8 cellular contexts compared by ENCODE assay signal in genomic region chr6:138428943-138429616, GRCh38. TPM values are rescaled to one million over a fixed set of nuclear protein-coding genes. Genes with fewer than 3 reads are reported as not detected.
DNase-seq lines count a peak whose midpoint lies in the region; ATAC-seq and TF ChIP-seq lines count a peak whose summit lies in the region.

No MANE protein-coding gene starts in this region.

- no peak overlapping the region for H2AFZ ChIP-seq in DND-41 (ENCODE audit: low read depth, low read length)

- H3K4me3 ChIP-seq in DND-41 (ENCODE audit: low read depth in 1 of 2, low read length in 2 of 2) (no peak overlapping the region), MG63 (no peak overlapping the region)

- H3K4me2 ChIP-seq in DND-41 (ENCODE audit: insufficient read depth, low read length): no peak overlapping the region

- no peaks in the 10 kb centered on the region for H3K4me1 ChIP-seq in DND-41 (ENCODE audit: insufficient read depth, low read length)

- no peak for DNase-seq in DND-41
- DNase-seq in RKO (ENCODE audit: low spot score): peak; percentile 69
- DNase-seq in epidermal melanocyte (ENCODE audit: insufficient read length, low spot score): peak; percentile 65
- peak; percentile 63 for DNase-seq in myocyte (ENCODE audit: low read depth)
- no peak for DNase-seq in activated gamma-delta T cell treated with Interleukin-2 at 50 U/mL for 16 hours
- DNase-seq in MG63: no peak
- no peak for DNase-seq in iPS-NIHi11 (ENCODE audit: low spot score)

- no peaks in the 10 kb centered on the region for H4K20me1 ChIP-seq in DND-41 (ENCODE audit: insufficient read depth, low read length)

- no peaks in the 10 kb centered on the region for H3K27me3 ChIP-seq in DND-41 (ENCODE audit: insufficient read depth, low read length, poor library complexity)
- H3K27me3 ChIP-seq in MG63: no peaks in the 10 kb centered on the region

- H3K36me3 ChIP-seq in DND-41 (ENCODE audit: insufficient read depth, low read length) (no peaks in the 10 kb centered on the region), MG63 (peaks cover 13% of the 10 kb centered on the region)

- TF ChIP-seq CTCF in DND-41 (IDR thresholded peaks at IDR 0.05; ENCODE audit: borderline replicate concordance, extremely low read depth, low read length, poor library complexity, severe bottlenecking): peak; percentile 69

- H3K27ac ChIP-seq in DND-41 (ENCODE audit: low read length): no peak overlapping the region

- peak; percentile 77 for TF ChIP-seq RAD21 in Ishikawa (IDR thresholded peaks at IDR 0.05; ENCODE audit: low read depth)

- no peaks in the 10 kb centered on the region for H3K9me3 ChIP-seq in DND-41 (ENCODE audit: insufficient read depth, low read length, severe bottlenecking)
- no peaks in the 10 kb centered on the region for H3K9me3 ChIP-seq in MG63

- no peak overlapping the region for H3K9ac ChIP-seq in DND-41 (ENCODE audit: low read depth, low read length)

- H3K79me2 ChIP-seq in DND-41 (ENCODE audit: insufficient read depth, low read length): no peaks in the 10 kb centered on the region

- no peak for TF ChIP-seq EP300 in Ishikawa (IDR thresholded peaks at IDR 0.05; ENCODE audit: borderline replicate concordance)

- peak; percentile 54; the same call in 1 of the 3 replicates for ATAC-seq in DND-41 (ENCODE audit: insufficient read depth, low read depth)

TF ChIP-seq in Ishikawa, 13 proteins besides CTCF, POLR2A, EP300 and RAD21:
- 0 out of 2 replicates have a peak, but pooled peaks have one; percentile 27 for TF ChIP-seq FOXM1 (IDR thresholded peaks at IDR 0.05; ENCODE audit: borderline replicate concordance, low read depth)
- no peak for TF ChIP-seq USF1 (IDR thresholded peaks at IDR 0.05)
TF ChIP-seq in Ishikawa: peak in this region for 1.

RNA-seq across cellular contexts. Expression of gene HEBP2, which starts 25.1 kb away (rescaled TPM):
- 32.8 and 38.7 TPM in 2 replicates for total RNA-seq in myocyte
- 27.1 TPM for polyA plus RNA-seq in myocyte (2012)
- total RNA-seq in MG63 (2014; rRNA removed; shearing (Covaris generic); ENCODE audit: low replicate concordance): 40.8 and 76.0 TPM in 2 replicates

RNA-seq across cellular contexts. Expression of gene SMIM28, which starts 51.4 kb away (rescaled TPM):
- not detected in 2 replicates for total RNA-seq in myocyte
- polyA plus RNA-seq in myocyte (2012): not detected
- total RNA-seq in MG63 (2014; rRNA removed; shearing (Covaris generic); ENCODE audit: low replicate concordance): not detected in 2 replicates

Comparison
In these comparisons a context has a peak if more than half of its experiments do, and no peak if none do; other contexts are left out.
1. DNase-seq: peak in RKO (single experiment), epidermal melanocyte (single experiment) and myocyte (single experiment); none in DND-41 (single experiment), activated gamma-delta T cell treated with Interleukin-2 at 50 U/mL for 16 hours (single experiment), MG63 (single experiment) and iPS-NIHi11 (single experiment).